In genomic region chr5:400282-401215, GRCh38 we compare ENCODE assay signal across 2 cellular contexts.
TF ChIP-seq lines count a peak whose summit lies in the region.

No MANE protein-coding gene starts in this region.

TF ChIP-seq in SK-N-SH, 30 proteins besides CTCF, POLR2A, EP300 and RAD21 (continued from another document):
- TF ChIP-seq MAX (IDR thresholded peaks at IDR 0.05; ENCODE audit: low read depth) (no peak), GATA2 (CRISPR knock-in tag; IDR thresholded peaks at IDR 0.05) (no peak)
- TF ChIP-seq, protein P1, sequence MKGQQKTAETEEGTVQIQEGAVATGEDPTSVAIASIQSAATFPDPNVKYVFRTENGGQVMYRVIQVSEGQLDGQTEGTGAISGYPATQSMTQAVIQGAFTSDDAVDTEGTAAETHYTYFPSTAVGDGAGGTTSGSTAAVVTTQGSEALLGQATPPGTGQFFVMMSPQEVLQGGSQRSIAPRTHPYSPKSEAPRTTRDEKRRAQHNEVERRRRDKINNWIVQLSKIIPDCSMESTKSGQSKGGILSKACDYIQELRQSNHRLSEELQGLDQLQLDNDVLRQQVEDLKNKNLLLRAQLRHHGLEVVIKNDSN (IDR thresholded peaks at IDR 0.05; ENCODE audit: borderline replicate concordance, low read depth), result no peak

TF ChIP-seq in SK-N-SH treated with all-trans-retinoic acid at 6 μM for 48 hours, 23 proteins besides CTCF, POLR2A, EP300 and RAD21 (continued from another document):
- TF ChIP-seq, protein P2, sequence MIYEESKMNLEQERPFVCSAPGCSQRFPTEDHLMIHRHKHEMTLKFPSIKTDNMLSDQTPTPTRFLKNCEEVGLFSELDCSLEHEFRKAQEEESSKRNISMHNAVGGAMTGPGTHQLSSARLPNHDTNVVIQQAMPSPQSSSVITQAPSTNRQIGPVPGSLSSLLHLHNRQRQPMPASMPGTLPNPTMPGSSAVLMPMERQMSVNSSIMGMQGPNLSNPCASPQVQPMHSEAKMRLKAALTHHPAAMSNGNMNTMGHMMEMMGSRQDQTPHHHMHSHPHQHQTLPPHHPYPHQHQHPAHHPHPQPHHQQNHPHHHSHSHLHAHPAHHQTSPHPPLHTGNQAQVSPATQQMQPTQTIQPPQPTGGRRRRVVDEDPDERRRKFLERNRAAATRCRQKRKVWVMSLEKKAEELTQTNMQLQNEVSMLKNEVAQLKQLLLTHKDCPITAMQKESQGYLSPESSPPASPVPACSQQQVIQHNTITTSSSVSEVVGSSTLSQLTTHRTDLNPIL (CRISPR knock-in tag; IDR thresholded peaks at IDR 0.05; ENCODE audit: low read depth), result no peak
- TF ChIP-seq TSHZ2 (CRISPR knock-in tag; IDR thresholded peaks at IDR 0.05), result no peak
- TF ChIP-seq GLIS3 (CRISPR knock-in tag; IDR thresholded peaks at IDR 0.05), result no peak
- no peak for TF ChIP-seq ARNTL (CRISPR knock-in tag; IDR thresholded peaks at IDR 0.05; ENCODE audit: borderline replicate concordance, low read depth)
- TF ChIP-seq RARB (CRISPR knock-in tag; IDR thresholded peaks at IDR 0.05), result no peak
- no peak for TF ChIP-seq ZFP30 (CRISPR knock-in tag; IDR thresholded peaks at IDR 0.05)
TF ChIP-seq in SK-N-SH treated with all-trans-retinoic acid at 6 μM for 48 hours: peak in this region for 0.
